Comparison of ENCODE assay signal across 8 cellular contexts in genomic region chr16:85335584-85336492, GRCh38.
A peak's percentile ranks its signal among the peaks of the same experiment; 100 is the strongest.
DNase-seq lines count a peak whose midpoint lies in the region; ATAC-seq and TF ChIP-seq lines count a peak whose summit lies in the region.

No MANE protein-coding gene starts in this region.

- H3K27ac ChIP-seq in lower lobe of right lung, result peak overlapping the region; percentile 24

- H3K36me3 ChIP-seq in BE2C (no peaks in the 10 kb centered on the region), lower lobe of right lung (no peaks in the 10 kb centered on the region)

- ATAC-seq in lower lobe of right lung, result no peak

- H3K27me3 Mint-ChIP-seq in activated T-helper 2 cell treated with anti-CD3 and anti-CD28 coated beads, Interferon-gamma antibody, Interleukin-2, Interleukin-4, amounts not matched to agents 10 μg/mL and 5 μg/mL and 100 μg/mL, durations not matched to agents 14 hours and 24 hours and 36 hours (ENCODE audit: low read depth), result peaks cover 2% of the 10 kb centered on the region

- DNase-seq in BE2C (no peak), HCEC 1CT (peak; percentile 12), amniotic epithelial cell (ENCODE audit: low read depth) (peak; percentile 68), lower lobe of right lung (no peak), SK-N-DZ (ENCODE audit: low spot score) (no peak), foreskin melanocyte (no peak), kidney glomerular epithelial cell (lab: John Stamatoyannopoulos, UW) (no peak)
- DNase-seq in activated T-helper 2 cell treated with anti-CD3 and anti-CD28 coated beads, Interferon-gamma antibody, Interleukin-2, Interleukin-4, amounts not matched to agents 10 μg/mL and 5 μg/mL and 100 μg/mL, durations not matched to agents 14 hours and 24 hours and 36 hours (ENCODE audit: low spot score), result no peak

- H3K4me1 Mint-ChIP-seq in activated T-helper 2 cell treated with anti-CD3 and anti-CD28 coated beads, Interferon-gamma antibody, Interleukin-2, Interleukin-4, amounts not matched to agents 10 μg/mL and 5 μg/mL and 100 μg/mL, durations not matched to agents 14 hours and 24 hours and 36 hours (ENCODE audit: low read depth), result peaks cover 9% of the 10 kb centered on the region

- H3K4me3 Mint-ChIP-seq in activated T-helper 2 cell treated with anti-CD3 and anti-CD28 coated beads, Interferon-gamma antibody, Interleukin-2, Interleukin-4, amounts not matched to agents 10 μg/mL and 5 μg/mL and 100 μg/mL, durations not matched to agents 14 hours and 24 hours and 36 hours (ENCODE audit: low read depth), result no peak overlapping the region

- peak overlapping the region; percentile 39 for H3K4me3 ChIP-seq in BE2C (ENCODE audit: low read depth, low read length)
- H3K4me3 ChIP-seq in lower lobe of right lung, result peak overlapping the region; percentile 29

- no peak for TF ChIP-seq CTCF in BE2C (IDR thresholded peaks at IDR 0.05; ENCODE audit: low read depth, low read length)
- no peak for TF ChIP-seq CTCF in lower lobe of right lung (IDR thresholded peaks at IDR 0.05)

- H3K4me1 ChIP-seq in BE2C (peaks cover 13% of the 10 kb centered on the region), lower lobe of right lung (peaks cover 7% of the 10 kb centered on the region)

- H3K36me3 Mint-ChIP-seq in activated T-helper 2 cell treated with anti-CD3 and anti-CD28 coated beads, Interferon-gamma antibody, Interleukin-2, Interleukin-4, amounts not matched to agents 10 μg/mL and 5 μg/mL and 100 μg/mL, durations not matched to agents 14 hours and 24 hours and 36 hours (ENCODE audit: low read depth), result no peaks in the 10 kb centered on the region

- H3K9me3 ChIP-seq in BE2C, result no peaks in the 10 kb centered on the region
- H3K9me3 ChIP-seq in lower lobe of right lung, result no peaks in the 10 kb centered on the region

- no peaks in the 10 kb centered on the region for H3K9me3 Mint-ChIP-seq in activated T-helper 2 cell treated with anti-CD3 and anti-CD28 coated beads, Interferon-gamma antibody, Interleukin-2, Interleukin-4, amounts not matched to agents 10 μg/mL and 5 μg/mL and 100 μg/mL, durations not matched to agents 14 hours and 24 hours and 36 hours

- H3K27me3 ChIP-seq in BE2C, result no peaks in the 10 kb centered on the region
- no peaks in the 10 kb centered on the region for H3K27me3 ChIP-seq in lower lobe of right lung (ENCODE audit: low read depth)

- H3K27ac Mint-ChIP-seq in activated T-helper 2 cell treated with anti-CD3 and anti-CD28 coated beads, Interferon-gamma antibody, Interleukin-2, Interleukin-4, amounts not matched to agents 10 μg/mL and 5 μg/mL and 100 μg/mL, durations not matched to agents 14 hours and 24 hours and 36 hours, result no peak overlapping the region

- intact Hi-C loops in lower lobe of right lung (cut with DNase I), result no loop called here
- intact Hi-C loops in activated T-helper 2 cell treated with anti-CD3 and anti-CD28 coated beads, Interferon-gamma antibody, Interleukin-2, Interleukin-4, amounts not matched to agents 10 μg/mL and 5 μg/mL and 100 μg/mL, durations not matched to agents 14 hours and 24 hours and 36 hours (cut with micrococcal nuclease), result no loop called here

Comparison
In these comparisons a context has a peak if more than half of its experiments do, and no peak if none do; other contexts are left out.
1. DNase-seq: peak in HCEC 1CT (single experiment) and amniotic epithelial cell (single experiment); none in BE2C (single experiment), lower lobe of right lung (single experiment), SK-N-DZ (single experiment), foreskin melanocyte (single experiment), activated T-helper 2 cell treated with anti-CD3 and anti-CD28 coated beads, Interferon-gamma antibody, Interleukin-2, Interleukin-4, amounts not matched to agents 10 μg/mL and 5 μg/mL and 100 μg/mL, durations not matched to agents 14 hours and 24 hours and 36 hours (single experiment) and kidney glomerular epithelial cell (single experiment).